In the genomic region with DNA sequence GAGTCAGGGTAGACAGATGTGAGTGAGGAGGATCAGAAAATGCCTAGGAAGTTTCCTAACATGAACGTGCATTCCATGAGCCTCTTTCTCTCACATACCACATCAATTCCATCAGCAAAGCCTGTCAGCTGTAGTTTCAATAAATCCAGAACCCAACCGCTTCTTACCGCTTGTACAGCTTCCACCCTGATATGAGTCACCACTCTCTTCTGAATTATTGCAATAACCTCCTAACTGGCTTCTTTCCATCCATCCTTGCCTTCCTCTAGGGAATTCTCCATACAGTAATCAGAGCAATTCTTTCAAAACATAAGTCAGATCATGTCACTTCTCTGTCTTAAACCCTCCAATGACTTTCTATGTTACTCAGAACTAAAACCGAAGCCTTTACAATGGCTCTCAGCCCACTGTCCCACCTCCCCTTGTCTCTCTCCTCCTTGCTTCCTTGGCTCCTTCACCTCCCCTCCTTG, we compare ENCODE assay signal across 10 cellular contexts. TPM values are rescaled to one million over a fixed set of nuclear protein-coding genes. Genes with fewer than 3 reads are reported as not detected.
A peak's percentile ranks its signal among the peaks of the same experiment; 100 is the strongest.
DNase-seq lines count a peak whose midpoint lies in the region; ATAC-seq, FAIRE-seq and TF ChIP-seq lines count a peak whose summit lies in the region.
"Had no signal": no experiment of that assay in that cellular context is flagged by ENCODE, and none has a peak within 500 bp of the region (broad histone marks: within the 10 kb centered on the region; RNA-seq: fewer than 3 reads in every experiment).

No MANE protein-coding gene starts in this region.

- CTCF ChIA-PET in endothelial cell of umbilical vein (lab: Charles Lee), result no interaction called here

- H2AFZ ChIP-seq in endothelial cell of umbilical vein (ENCODE audit: low read depth, low read length) (no peak overlapping the region), osteoblast (ENCODE audit: low read length) (no peak overlapping the region)

- H3K4me1 ChIP-seq in endothelial cell of umbilical vein (ENCODE audit: control insufficient read depth, extremely low read depth, insufficient read depth, low read length) (no peaks in the 10 kb centered on the region), osteoblast (ENCODE audit: insufficient read depth, low read length) (peaks cover 42% of the 10 kb centered on the region)

- TF ChIP-seq POLR2A in NB4 (IDR thresholded peaks at IDR 0.05; ENCODE audit: extremely low read depth, insufficient read length), result no peak
- TF ChIP-seq POLR2A in endothelial cell of umbilical vein (IDR thresholded peaks at IDR 0.05; ENCODE audit: low read depth, low read length), result no peak

- H3K4me3 ChIP-seq in NB4 (ENCODE audit: low read depth, low read length) (no peak overlapping the region), endothelial cell of umbilical vein (replicated peaks in 1 of 3; ENCODE audit: insufficient read depth in 1 of 3, low read depth in 1 of 3, low read length in 3 of 3) (no peak overlapping the region), osteoblast (ENCODE audit: insufficient read depth, low read length) (no peak overlapping the region)

- H3K9me3 ChIP-seq in endothelial cell of umbilical vein (replicated peaks; ENCODE audit: control insufficient read depth, insufficient read depth, low read length) (no peaks in the 10 kb centered on the region), osteoblast (ENCODE audit: low read depth, low read length) (no peaks in the 10 kb centered on the region)

- POLR2A ChIA-PET in endothelial cell of umbilical vein (lab: Charles Lee), result no interaction called here

- H4K20me1 ChIP-seq in endothelial cell of umbilical vein (replicated peaks; ENCODE audit: control insufficient read depth, extremely low read depth, insufficient read depth, low read length), result no peaks in the 10 kb centered on the region
- H4K20me1 ChIP-seq in osteoblast (ENCODE audit: insufficient read depth, low read length), result no peaks in the 10 kb centered on the region

- no peak for ATAC-seq in GM18502 (IDR thresholded peaks at IDR 0.05; ENCODE audit: poor library complexity, unreplicated experiment)
- no peak for ATAC-seq in GM21619 (IDR thresholded peaks at IDR 0.05; ENCODE audit: unreplicated experiment)
- no peak for ATAC-seq in GM21390 (IDR thresholded peaks at IDR 0.05; ENCODE audit: unreplicated experiment)
- ATAC-seq: activated CD8-positive, alpha-beta memory T cell treated with anti-CD3 and anti-CD28 coated beads, Interleukin-2, amount 10 ng/mL, durations not matched to agents 7 days and 5 days had no signal

- TF ChIP-seq CTCF in NB4 (IDR thresholded peaks at IDR 0.05; ENCODE audit: low read depth, low read length) (no peak), endothelial cell of umbilical vein (IDR thresholded peaks at IDR 0.05; ENCODE audit: extremely low read depth in 1 of 2, insufficient read depth in 1 of 2, low read depth in 1 of 2, low read length in 2 of 2) (no peak), osteoblast (IDR thresholded peaks at IDR 0.05; ENCODE audit: extremely low read depth, low read depth, low read length) (no peak)

- no peaks in the 10 kb centered on the region for H3K79me2 ChIP-seq in endothelial cell of umbilical vein (ENCODE audit: control insufficient read depth, insufficient read depth, low read length)
- no peaks in the 10 kb centered on the region for H3K79me2 ChIP-seq in osteoblast (ENCODE audit: insufficient read depth, low read length)

- no peak overlapping the region for H3K27ac ChIP-seq in endothelial cell of umbilical vein (ENCODE audit: insufficient read depth, low read depth, low read length)
- peak overlapping the region; percentile 70 for H3K27ac ChIP-seq in osteoblast (ENCODE audit: low read depth, low read length)

- no TSS peak for BruUV-seq in endothelial cell of umbilical vein (replicated peaks; lab: Mats Ljungman, UMichigan)

- H3K4me2 ChIP-seq in endothelial cell of umbilical vein (ENCODE audit: insufficient read depth, low read length) (no peak overlapping the region), osteoblast (ENCODE audit: insufficient read depth, low read length) (peak overlapping the region; percentile 59)

- intact Hi-C loops in endothelial cell of umbilical vein (cut with micrococcal nuclease), result no loop called here

- FAIRE-seq in endothelial cell of umbilical vein (lab: Jason Lieb, UNC), result no peak

- H3K36me3 ChIP-seq in endothelial cell of umbilical vein (ENCODE audit: control insufficient read depth in 2 of 2, extremely low read depth in 1 of 2, insufficient read depth in 2 of 2, low read length in 2 of 2), result no peaks in the 10 kb centered on the region
- H3K36me3 ChIP-seq in osteoblast (ENCODE audit: insufficient read depth, low read length), result no peaks in the 10 kb centered on the region

- H3K9me1 ChIP-seq in endothelial cell of umbilical vein (replicated peaks; ENCODE audit: control insufficient read depth, extremely low read depth, insufficient read depth, low read length), result no peaks in the 10 kb centered on the region

- peaks cover 10 to 13% of the 10 kb centered on the region in 2 experiments for H3K27me3 ChIP-seq in endothelial cell of umbilical vein (ENCODE audit: control insufficient read depth in 2 of 2, insufficient read depth in 2 of 2, low read length in 2 of 2)
- no peaks in the 10 kb centered on the region for H3K27me3 ChIP-seq in osteoblast (ENCODE audit: insufficient read depth, low read length)

- dilution Hi-C loops in endothelial cell of umbilical vein (cut with MboI; ENCODE audit: extremely low pct_ligation_motif_present, low sequenced_read_pairs), result no loop called here

- in situ Hi-C loops in Caki2 (cut with HindIII; ENCODE audit: low pct_unique_long_range_greater_than_20kb, low sequenced_read_pairs), result no loop called here

- peak; percentile 38 for DNase-seq in Caki2 (ENCODE audit: low read depth)
- peak; percentile 42 for DNase-seq in NB4 (ENCODE audit: low read depth)
- DNase-seq in endothelial cell of umbilical vein (ENCODE audit: low read depth, low spot score), result no peak
- no peak for DNase-seq in osteoblast (ENCODE audit: insufficient read length, low spot score, missing footprints)
- no peak for DNase-seq in NCI-H524 (lab: John Stamatoyannopoulos, UW)
- DNase-seq: activated CD8-positive, alpha-beta memory T cell treated with anti-CD3 and anti-CD28 coated beads, Interleukin-2, amount 10 ng/mL, durations not matched to agents 7 days and 5 days; OCI-M1 had no signal

- no peak overlapping the region for H3K9ac ChIP-seq in endothelial cell of umbilical vein (replicated peaks; ENCODE audit: extremely low read depth, insufficient read depth, low read length)

TF ChIP-seq in endothelial cell of umbilical vein, 7 proteins besides CTCF, POLR2A, EP300 and RAD21:
- TF ChIP-seq MAX (IDR thresholded peaks at IDR 0.05; ENCODE audit: insufficient read depth, insufficient read length) (no peak), JUN (IDR thresholded peaks at IDR 0.05; ENCODE audit: borderline replicate concordance, insufficient read depth, insufficient read length, low read depth) (peak; percentile 10), POLR2AphosphoS5 (IDR thresholded peaks at IDR 0.05; ENCODE audit: insufficient read depth, low read depth, low read length) (no peak), GATA2 (IDR thresholded peaks at IDR 0.05; ENCODE audit: insufficient read depth, insufficient read length, low read depth, low read length) (no peak), FOS (IDR thresholded peaks at IDR 0.05; ENCODE audit: borderline replicate concordance, insufficient read depth, low read length) (no peak), MYC (IDR thresholded peaks at IDR 0.05; ENCODE audit: low read depth, low read length) (no peak), EZH2 (IDR thresholded peaks at IDR 0.05; ENCODE audit: borderline replicate concordance, low read depth, low read length, severe bottlenecking) (no peak)
TF ChIP-seq in endothelial cell of umbilical vein: peak in this region for 1.

RNA-seq across cellular contexts. Expression of gene RAD23B, which starts 8.1 kb away (rescaled TPM):
- total RNA-seq in Caki2 (2014; rRNA removed; shearing (Covaris generic); ENCODE audit: low replicate concordance), result 103 and 140 TPM in 2 replicates
- 100 and 102 TPM in 2 replicates for total RNA-seq in endothelial cell of umbilical vein
- polyA plus RNA-seq in endothelial cell of umbilical vein, result 49.6 and 63.8 TPM in 2 replicates
- 87.9 and 113 TPM in 2 replicates for polyA plus RNA-seq in endothelial cell of umbilical vein (2011; cell fraction: cytosol; rRNA removed)
- 39.4 and 43.7 TPM in 2 replicates for polyA plus RNA-seq in endothelial cell of umbilical vein (2011; cell fraction: nucleus; rRNA removed)
- 64.4 and 92.0 TPM in 2 replicates for polyA plus RNA-seq in endothelial cell of umbilical vein (2012)
- polyA minus RNA-seq in endothelial cell of umbilical vein, result 73.9 and 101 TPM in 2 replicates
- polyA minus RNA-seq in endothelial cell of umbilical vein (2011; cell fraction: cytosol; rRNA and poly(A)+ RNA removed), result 132 TPM
- polyA minus RNA-seq in endothelial cell of umbilical vein (2011; cell fraction: nucleus; rRNA and poly(A)+ RNA removed), result 36.1 and 40.6 TPM in 2 replicates
- total RNA-seq in osteoblast, result 148 and 157 TPM in 2 replicates

Comparison
In these comparisons a context has a peak if more than half of its experiments do, and no peak if none do; other contexts are left out.
1. DNase-seq: peak in Caki2 (single experiment) and NB4 (single experiment); none in endothelial cell of umbilical vein (single experiment), osteoblast (single experiment) and NCI-H524 (0 of 2).